In the genomic region with DNA sequence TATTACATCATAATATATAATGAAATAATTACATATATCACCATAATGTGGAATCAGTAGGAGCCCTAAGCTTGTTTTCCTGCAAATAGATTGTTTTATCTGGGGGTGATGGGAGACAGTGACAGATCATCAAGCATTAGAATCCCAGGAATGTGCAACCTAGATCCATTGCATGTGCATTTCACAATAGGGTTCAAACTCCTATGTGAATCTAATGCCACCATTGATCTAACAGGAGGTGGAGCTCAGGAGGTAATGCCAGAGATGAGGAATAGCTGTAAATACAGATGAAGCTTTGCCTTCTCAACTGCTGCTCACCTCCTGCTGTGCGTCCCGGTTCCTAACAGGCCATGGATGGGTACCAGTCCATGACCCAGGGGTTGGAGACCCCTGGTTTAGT, we compare ENCODE assay signal across 26 cellular contexts.
DNase-seq lines count a peak whose midpoint lies in the region; ATAC-seq, FAIRE-seq and TF ChIP-seq lines count a peak whose summit lies in the region.
"Had no signal": no experiment of that assay in that cellular context is flagged by ENCODE, and none has a peak within 500 bp of the region (broad histone marks: within the 10 kb centered on the region; RNA-seq: fewer than 3 reads in every experiment).

No MANE protein-coding gene starts in this region.

- no peak overlapping the region for H2BK120ac ChIP-seq in mesendoderm (ENCODE audit: low read depth, low read length)

- H2BK15ac ChIP-seq in mesendoderm (replicated peaks; ENCODE audit: low read depth) = no peak overlapping the region

- no peak for DNase-seq in left lobe of liver (ENCODE audit: low spot score)
- DNase-seq in mesendoderm = peak; percentile 18
- DNase-seq in urothelium cell line (ENCODE audit: low spot score) = no peak
- DNase-seq in DMS53 treated with DMSO at 0.1 percent for 48 hours (lab: John Stamatoyannopoulos, UW; ENCODE audit: unreplicated experiment) = no peak
- no peak for DNase-seq in RPMI8226
- no peak for DNase-seq in NCI-H748 (lab: John Stamatoyannopoulos, UW; ENCODE audit: unreplicated experiment)
- DNase-seq in SKM-1 (lab: John Stamatoyannopoulos, UW; ENCODE audit: unreplicated experiment) = no peak
- DNase-seq: 8988T; ACHN; BE2C; C1 segment of cervical spinal cord; Calu3; CD4-positive, CD25-positive, alpha-beta regulatory T cell; CD8-positive, alpha-beta T cell; DMS79; DND-41; EL; GDM1 had no signal

- H3K27ac ChIP-seq in liver (ENCODE audit: low read depth in 1 of 2, low read length in 2 of 2) (no peak overlapping the region), mesendoderm (ENCODE audit: low read depth, low read length) (no peak overlapping the region)
- H3K27ac ChIP-seq: BLaER1 had no signal

- no peaks in the 10 kb centered on the region for H3K79me1 ChIP-seq in mesendoderm (ENCODE audit: low read length)

- peak; percentile 84 for ATAC-seq in left lobe of liver
- ATAC-seq: CD8-positive, alpha-beta T cell; GM12878 had no signal

- H3K36me3 ChIP-seq in liver (ENCODE audit: control insufficient read depth in 4 of 4, insufficient read depth in 3 of 4, low read depth in 1 of 4, low read length in 3 of 4) (no peaks in the 10 kb centered on the region), mesendoderm (ENCODE audit: control insufficient read depth, insufficient read depth, low read length) (no peaks in the 10 kb centered on the region)
- H3K36me3 ChIP-seq: BE2C, BLaER1 had no signal

- H3K9ac ChIP-seq in liver (ENCODE audit: low read depth in 1 of 2, low read length in 2 of 2) = no peak overlapping the region
- H3K9ac ChIP-seq in mesendoderm (ENCODE audit: low read length) = no peak overlapping the region
- H3K9ac ChIP-seq: BLaER1 had no signal

- H3K4me1 ChIP-seq in liver (ENCODE audit: control insufficient read depth in 4 of 4, insufficient read depth in 4 of 4, low read length in 3 of 4) (peaks cover 0 to 37% (median 25%) of the 10 kb centered on the region in 4 donors), mesendoderm (ENCODE audit: control insufficient read depth, low read depth, low read length) (no peaks in the 10 kb centered on the region)
- H3K4me1 ChIP-seq: BE2C, BLaER1 had no signal

- H2BK5ac ChIP-seq in mesendoderm (ENCODE audit: low read length) = no peak overlapping the region

- no peak overlapping the region for H4K5ac ChIP-seq in mesendoderm (ENCODE audit: low read length)

- TF ChIP-seq CTCF in liver (IDR thresholded peaks at IDR 0.05; ENCODE audit: low read depth, low read length, missing input control) = no peak

- no peaks in the 10 kb centered on the region for H3K9me3 ChIP-seq in liver (ENCODE audit: control insufficient read depth in 4 of 4, low read length in 3 of 4)
- H3K9me3 ChIP-seq: BE2C, BLaER1, Caco-2 had no signal

- no peak overlapping the region for H3K4me2 ChIP-seq in mesendoderm (ENCODE audit: low read length)
- H3K4me2 ChIP-seq: BLaER1 had no signal

- H3K4ac ChIP-seq in mesendoderm (ENCODE audit: low read depth, low read length) = no peak overlapping the region

- H3K23ac ChIP-seq in mesendoderm (ENCODE audit: low read length) = no peak overlapping the region

- no peak overlapping the region for H4K8ac ChIP-seq in mesendoderm (ENCODE audit: low read depth, low read length)

- H3K27me3 ChIP-seq in liver (ENCODE audit: control insufficient read depth in 4 of 4, insufficient read depth in 4 of 4, low read length in 3 of 4) = no peaks in the 10 kb centered on the region
- no peaks in the 10 kb centered on the region for H3K27me3 ChIP-seq in mesendoderm (ENCODE audit: insufficient read depth, low read length, poor library complexity)
- H3K27me3 ChIP-seq: BE2C, BLaER1 had no signal

- no peak overlapping the region for H3K56ac ChIP-seq in mesendoderm (ENCODE audit: low read length)

- FAIRE-seq in urothelium cell line (lab: Jason Lieb, UNC) = peak; percentile 13
- FAIRE-seq: A204.1, D721Med, GM12878, GM12892, GM18507 had no signal

- H3K4me3 ChIP-seq in liver (ENCODE audit: low read depth in 1 of 3, low read length in 3 of 3) (no peak overlapping the region), mesendoderm (ENCODE audit: low read length) (no peak overlapping the region)
- H3K4me3 ChIP-seq: BLaER1, GM12878 had no signal

- TF ChIP-seq RAD21 in liver (IDR thresholded peaks at IDR 0.05) = peak in 1 of 2 donors; percentile 55

- H3K79me2 ChIP-seq in mesendoderm (ENCODE audit: control insufficient read depth, insufficient read depth, low read length) = no peaks in the 10 kb centered on the region

- WGBS in liver = 35% methylated on average over 2 of the region's 2 CpGs
- WGBS in mesendoderm (ENCODE audit: extremely low coverage, insufficient coverage, low lambda C conversion rate) = no CpG with 5 or more reads among the region's 2 CpGs

- no peak overlapping the region for H3K18ac ChIP-seq in mesendoderm (ENCODE audit: low read length)

- no peak overlapping the region for H2AK5ac ChIP-seq in mesendoderm (ENCODE audit: low read length)

TF ChIP-seq in liver, 16 proteins besides CTCF, POLR2A, EP300 and RAD21:
- TF ChIP-seq HNF4A (conservative IDR thresholded peaks at IDR 0.05) (peak; percentile 78 to 85), FOXA2 (IDR thresholded peaks at IDR 0.05) (peak; percentile 24), RXRA (IDR thresholded peaks at IDR 0.05) (peak; percentile 24 to 57), YY1 (IDR thresholded peaks at IDR 0.05) (peak; percentile 83), JUND (IDR thresholded peaks at IDR 0.05) (no peak), FOXA1 (IDR thresholded peaks at IDR 0.05) (no peak), HNF4G (IDR thresholded peaks at IDR 0.05) (peak; percentile 59)
- TF ChIP-seq, protein P1, sequence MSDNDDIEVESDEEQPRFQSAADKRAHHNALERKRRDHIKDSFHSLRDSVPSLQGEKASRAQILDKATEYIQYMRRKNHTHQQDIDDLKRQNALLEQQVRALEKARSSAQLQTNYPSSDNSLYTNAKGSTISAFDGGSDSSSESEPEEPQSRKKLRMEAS (IDR thresholded peaks at IDR 0.05) = peak; percentile 33
